Comparison of ENCODE assay signal across 8 cellular contexts in the genomic region with DNA sequence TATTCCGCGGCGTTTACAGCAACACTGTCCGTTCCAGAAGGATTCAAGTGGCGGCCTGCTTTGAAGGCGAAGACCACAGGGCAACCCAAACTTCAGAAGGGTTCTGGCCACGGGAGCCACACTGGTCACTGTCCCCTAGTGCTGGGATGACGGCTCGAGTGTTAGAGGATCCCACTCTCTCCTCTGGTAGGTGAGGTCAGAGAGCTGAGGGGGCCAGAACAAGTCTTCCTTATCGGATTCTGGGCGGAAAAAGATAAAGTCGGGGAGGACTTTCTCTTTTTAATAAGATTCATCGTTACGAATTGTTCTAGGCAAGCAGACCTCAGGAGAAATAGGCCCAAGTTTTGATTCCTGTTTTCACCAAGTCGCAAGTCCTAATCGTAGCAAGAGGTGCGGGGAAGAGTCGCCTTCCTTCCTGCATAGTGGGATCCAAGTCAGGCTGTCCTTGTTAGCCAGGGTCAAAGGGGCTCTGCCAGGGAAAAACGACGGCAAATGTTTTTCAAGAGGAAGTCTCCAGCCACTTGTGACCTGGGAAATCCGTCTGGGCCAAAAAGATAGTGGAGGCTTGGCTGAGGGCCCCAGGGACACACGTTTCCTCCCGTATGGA. TPM values are rescaled to one million over a fixed set of nuclear protein-coding genes. Genes with fewer than 3 reads are reported as not detected.
A peak's percentile ranks its signal among the peaks of the same experiment; 100 is the strongest.
DNase-seq lines count a peak whose midpoint lies in the region; ATAC-seq, FAIRE-seq and TF ChIP-seq lines count a peak whose summit lies in the region.

No MANE protein-coding gene starts in this region.

- peak overlapping the region; percentile 96 for H3K27ac ChIP-seq in A673 (ENCODE audit: low read depth, low read length, poor library complexity, severe bottlenecking)
- H3K27ac ChIP-seq in SU-DHL-6 (ENCODE audit: low read depth, low read length): peak overlapping the region; percentile 88
- peak overlapping the region; percentile 55; the same call in 1 of the 2 replicates for H3K27ac ChIP-seq in H1 (ENCODE audit: low read depth, low read length)
- H3K27ac ChIP-seq in muscle layer of colon (ENCODE audit: low read depth, low read length): peak overlapping the region; percentile 90

- H4K20me1 ChIP-seq in SU-DHL-6 (ENCODE audit: low read depth, low read length) (peaks cover 16% of the 10 kb centered on the region), H1 (replicated peaks in 1 of 2; ENCODE audit: control insufficient read depth in 1 of 2, insufficient read depth in 2 of 2, low read length in 2 of 2) (peaks cover under 1 to 10% of the 10 kb centered on the region in 2 experiments)

- POLR2A ChIA-PET in A673 (lab: Charles Lee; ENCODE audit: low non-redundant PET) (no interaction called here), H1 (lab: Charles Lee; ENCODE audit: partially characterized antibody) (interaction anchor here (0.6 to 6.3 kb wide), 21 partner anchors 8 to 590 kb away, joined by 3 to 60 read pairs (median 4); a partner anchor contains a TSS)

- peak overlapping the region; percentile 64; the same call in 1 of the 2 replicates for H2BK5ac ChIP-seq in H1 (ENCODE audit: low read depth, low read length)

- H2AK5ac ChIP-seq in H1 (ENCODE audit: low read depth, low read length): no peak overlapping the region

- no peak for TF ChIP-seq EP300 in H1 (IDR thresholded peaks at IDR 0.05; ENCODE audit: borderline replicate concordance in 1 of 2, low read depth in 2 of 2, low read length in 2 of 2)

- no peak overlapping the region for H3K14ac ChIP-seq in H1 (ENCODE audit: insufficient read length)

- peak overlapping the region; percentile 58; the same call in 1 of the 2 replicates for H4K8ac ChIP-seq in H1 (ENCODE audit: extremely low read depth, insufficient read depth, low read length)

- no peaks in the 10 kb centered on the region for H3K9me3 ChIP-seq in A673 (ENCODE audit: low read depth, low read length, poor library complexity, severe bottlenecking)
- no peaks in the 10 kb centered on the region for H3K9me3 ChIP-seq in SU-DHL-6 (ENCODE audit: insufficient read depth, low read length)
- peaks cover under 1 to 5% of the 10 kb centered on the region in 2 experiments; a peak in 2 of 4 replicates for H3K9me3 ChIP-seq in H1 (ENCODE audit: insufficient read depth in 2 of 2, low read depth in 1 of 2, low read length in 1 of 2)
- no peaks in the 10 kb centered on the region for H3K9me3 ChIP-seq in muscle layer of colon (ENCODE audit: low read length)

- H3K9ac ChIP-seq in SU-DHL-6 (ENCODE audit: low read length): peak overlapping the region; percentile 99
- H3K9ac ChIP-seq in H1 (replicated peaks in 1 of 4; ENCODE audit: extremely low read depth in 1 of 4, low read depth in 3 of 4, low read length in 3 of 4): peak overlapping the region in 3 of 4 experiments; percentile 35 to 74 (median 73); a peak in 5 of 7 replicates
- H3K9ac ChIP-seq in muscle layer of colon (ENCODE audit: low read length): peak overlapping the region; percentile 44

- H3K4ac ChIP-seq in H1 (replicated peaks; ENCODE audit: insufficient read length, low read depth, low read length): no peak overlapping the region

- peak overlapping the region; percentile 85 for H3K18ac ChIP-seq in H1 (ENCODE audit: extremely low read depth, low read length)

- H3F3A ChIP-seq in SU-DHL-6 (ENCODE audit: insufficient read depth): peaks cover 16% of the 10 kb centered on the region

- no peak overlapping the region for H2BK12ac ChIP-seq in H1 (ENCODE audit: low read depth, low read length)

- TF ChIP-seq POLR2A in H1 (IDR thresholded peaks at IDR 0.05; ENCODE audit: control extremely low read depth in 1 of 2, low read depth in 2 of 2, low read length in 2 of 2): no peak

- intact Hi-C loops in A673 (cut with micrococcal nuclease; ENCODE audit: unreplicated experiment): loop anchor here (2.0 to 10.0 kb wide), 4 partner anchors 94 to 472 kb away; a partner anchor contains a TSS

- H3K4me3 ChIP-seq in A673 (ENCODE audit: low read depth, low read length, poor library complexity, severe bottlenecking): peak overlapping the region; percentile 75
- H3K4me3 ChIP-seq in SU-DHL-6 (ENCODE audit: insufficient read depth, low read length, poor library complexity, severe bottlenecking): peak overlapping the region; percentile 71
- H3K4me3 ChIP-seq in H1 (ENCODE audit: extremely low read depth in 1 of 4, insufficient read depth in 2 of 4, low read depth in 3 of 4, low read length in 4 of 4): peak overlapping the region; percentile 45 to 91 (median 54)
- peak overlapping the region; percentile 38 to 90 for H3K4me3 ChIP-seq in muscle layer of colon (ENCODE audit: low read depth in 1 of 2, low read length in 2 of 2)

- ATAC-seq in GM19467 (IDR thresholded peaks at IDR 0.05; ENCODE audit: unreplicated experiment) (peak; percentile 3), GM21528 (IDR thresholded peaks at IDR 0.05; ENCODE audit: low FRiP score, unreplicated experiment) (no peak)

- peak overlapping the region; percentile 87 for H2AFZ ChIP-seq in SU-DHL-6 (ENCODE audit: low read depth, low read length, severe bottlenecking)
- H2AFZ ChIP-seq in H1 (ENCODE audit: low read length): no peak overlapping the region

- FAIRE-seq in H1 (lab: Jason Lieb, UNC): no peak
- no peak for FAIRE-seq in urothelium cell line (lab: Jason Lieb, UNC)

- no peaks in the 10 kb centered on the region for H3K79me1 ChIP-seq in H1 (ENCODE audit: low read depth, low read length)

- 0 out of 2 replicates have a peak overlapping the region, but pooled peaks have one; percentile 81 for H2BK15ac ChIP-seq in H1 (ENCODE audit: low read length)

- in situ Hi-C loops in GM13977 (cut with MboI; ENCODE audit: low pct_unique_long_range_greater_than_20kb, low sequenced_read_pairs, unreplicated experiment): loop anchor here (10.0 kb wide), 3 partner anchors 92 to 312 kb away; no protein-coding TSS in a partner anchor

- H3K4me1 ChIP-seq in A673 (ENCODE audit: insufficient read depth, low read length, poor library complexity, severe bottlenecking): peaks cover 34% of the 10 kb centered on the region
- H3K4me1 ChIP-seq in H1 (replicated peaks in 1 of 4; ENCODE audit: control insufficient read depth in 3 of 4, insufficient read depth in 4 of 4, low read length in 3 of 4): peaks cover 0 to 9% (median 1%) of the 10 kb centered on the region in 4 experiments; a peak in 2 of 7 replicates
- peaks cover 32% of the 10 kb centered on the region for H3K4me1 ChIP-seq in muscle layer of colon (ENCODE audit: insufficient read depth, low read length)

- peaks cover 7% of the 10 kb centered on the region; the same call in 1 of the 2 replicates for H3K23me2 ChIP-seq in H1 (ENCODE audit: low read depth, low read length)

- H3K27me3 ChIP-seq in A673 (replicated peaks; ENCODE audit: insufficient read depth, low read depth, low read length, poor library complexity): no peaks in the 10 kb centered on the region
- H3K27me3 ChIP-seq in SU-DHL-6 (ENCODE audit: low read length): no peaks in the 10 kb centered on the region
- no peaks in the 10 kb centered on the region for H3K27me3 ChIP-seq in H1 (replicated peaks in 1 of 4; ENCODE audit: control insufficient read depth in 3 of 4, extremely low read depth in 1 of 4, insufficient read depth in 3 of 4, low read length in 3 of 4)
- H3K27me3 ChIP-seq in muscle layer of colon (ENCODE audit: control insufficient read depth in 1 of 2, insufficient read depth in 2 of 2, low read length in 2 of 2): no peaks in the 10 kb centered on the region

- TF ChIP-seq RAD21 in H1 (IDR thresholded peaks at IDR 0.05 in 1 of 2, conservative IDR thresholded peaks at IDR 0.05 in 1 of 2; ENCODE audit: low read depth in 2 of 2, low read length in 2 of 2): no peak

- no peak overlapping the region for H4K91ac ChIP-seq in H1 (replicated peaks; ENCODE audit: insufficient read length, low read length)

- H3K9me2 ChIP-seq in SU-DHL-6 (replicated peaks; ENCODE audit: insufficient read depth, low read length): no peaks in the 10 kb centered on the region

- no peak overlapping the region for H2BK20ac ChIP-seq in H1 (ENCODE audit: low read length)

- BruUV-seq in A673 (replicated peaks; lab: Mats Ljungman, UMichigan): TSS peak; percentile 46

- H3K56ac ChIP-seq in H1 (replicated peaks; ENCODE audit: insufficient read length, low read depth, low read length): no peak overlapping the region

- peak overlapping the region; percentile 51 for H4K5ac ChIP-seq in H1 (ENCODE audit: insufficient read length, low read depth, low read length)

- H3K79me2 ChIP-seq in SU-DHL-6 (ENCODE audit: insufficient read depth, low read length): peaks cover 38% of the 10 kb centered on the region
- H3K79me2 ChIP-seq in H1 (ENCODE audit: control insufficient read depth in 1 of 2, insufficient read depth in 2 of 2, low read length in 2 of 2): peaks cover 8 to 41% of the 10 kb centered on the region in 2 experiments; a peak in 3 of 4 replicates

- no peak overlapping the region for H3K23ac ChIP-seq in H1 (ENCODE audit: insufficient read length)

- TF ChIP-seq CTCF in A673 (conservative IDR thresholded peaks at IDR 0.05; ENCODE audit: low read depth, low read length) (no peak), SU-DHL-6 (IDR thresholded peaks at IDR 0.05; ENCODE audit: insufficient read depth, low read length, poor library complexity, severe bottlenecking) (no peak), H1 (IDR thresholded peaks at IDR 0.05; ENCODE audit: control extremely low read depth in 1 of 3, insufficient read depth in 1 of 3, low read depth in 1 of 3, low read length in 3 of 3) (no peak), GM13977 (IDR thresholded peaks at IDR 0.05; ENCODE audit: extremely low read depth, insufficient read depth, missing control alignments) (no peak)

- peaks cover 13% of the 10 kb centered on the region for H3K36me3 ChIP-seq in A673 (ENCODE audit: insufficient read depth, low read length, poor library complexity, severe bottlenecking)
- H3K36me3 ChIP-seq in SU-DHL-6 (ENCODE audit: low read length): no peaks in the 10 kb centered on the region; the same call in 1 of the 2 replicates
- peaks cover 0 to 4% (median 2%) of the 10 kb centered on the region in 4 experiments; a peak in 4 of 8 replicates for H3K36me3 ChIP-seq in H1 (ENCODE audit: control insufficient read depth in 2 of 4, insufficient read depth in 4 of 4, low read length in 3 of 4)
- peaks cover 6% of the 10 kb centered on the region for H3K36me3 ChIP-seq in muscle layer of colon (ENCODE audit: insufficient read depth, low read length)

- no peak overlapping the region for H2BK120ac ChIP-seq in H1 (replicated peaks; ENCODE audit: low read depth, low read length)

- peak overlapping the region; percentile 98 for H3K4me2 ChIP-seq in SU-DHL-6 (ENCODE audit: low read depth, low read length, poor library complexity, severe bottlenecking)
- peak overlapping the region; percentile 65 to 83 for H3K4me2 ChIP-seq in H1 (ENCODE audit: insufficient read depth in 1 of 2, low read depth in 2 of 2, low read length in 2 of 2)

- DNase-seq in A673 (ENCODE audit: low spot score) (no peak), H1 (ENCODE audit: low read depth in 1 of 2, low spot score in 2 of 2) (no peak), urothelium cell line (ENCODE audit: low spot score) (peak; percentile 43), GM13977 (ENCODE audit: low spot score) (no peak)

- CTCF ChIA-PET in A673 (lab: Charles Lee) (interaction anchor here (0.5 to 1.5 kb wide), 5 partner anchors 51 to 323 kb away, joined by 3 to 24 read pairs (median 5); no protein-coding TSS in a partner anchor), H1 (lab: Charles Lee; ENCODE audit: partially characterized antibody) (interaction anchor here (0.7 to 3.0 kb wide), 30 partner anchors 9 to 419 kb away, joined by 3 to 22 read pairs (median 4); a partner anchor contains a TSS)

- WGBS in H1 (ENCODE audit: extremely low coverage in 1 of 2, insufficient coverage in 1 of 2, insufficient read length in 1 of 2, insufficient replicate concordance in 2 of 2, low coverage in 1 of 2, low lambda C conversion rate in 2 of 2, missing lambda C conversion rate in 1 of 2), 2 experiments: 58% methylated on average over 23 of the region's 23 CpGs; no CpG with 5 or more reads in 1 of the 2 experiments

RNA-seq across cellular contexts. Expression of a gene that starts 0.9 kb away (rescaled TPM):
- 298 and 357 TPM in 2 replicates for total RNA-seq in A673 (2021)
- total RNA-seq in H1 (2021; fragmentation: NEBNext Ultra II Directional; extraction: Animal tissue kit (Norgen Biotek cat#: 25700)): 238 and 247 TPM in 2 replicates
- 88.4 and 188 TPM in 2 replicates for polyA plus RNA-seq in H1 (2011; rRNA removed)
- 203 TPM for polyA plus RNA-seq in H1 (2011; cell fraction: cytosol; rRNA removed)
- polyA plus RNA-seq in H1 (2011; cell fraction: nucleus; rRNA removed): 60.5 TPM
- polyA plus RNA-seq in H1 (2012, experiment 1 of 2): 198 to 308 TPM (median 222 TPM) in 4 replicates
- polyA plus RNA-seq in H1 (2012, experiment 2 of 2): 81.9 TPM
- 348 TPM for polyA plus RNA-seq in H1 (2013, experiment 1 of 2)
- polyA plus RNA-seq in H1 (2013, experiment 2 of 2): 332 TPM
- polyA minus RNA-seq in H1 (2011; rRNA and poly(A)+ RNA removed): 151 and 173 TPM in 2 replicates
- polyA minus RNA-seq in H1 (2011; cell fraction: cytosol; rRNA and poly(A)+ RNA removed): 91.4 TPM
- 165 TPM for polyA minus RNA-seq in H1 (2011; cell fraction: nucleus; rRNA and poly(A)+ RNA removed)

RNA-seq across cellular contexts. Expression of a gene that starts 15.2 kb away (rescaled TPM):
- total RNA-seq in A673 (2021): 303 and 389 TPM in 2 replicates
- total RNA-seq in H1 (2021; fragmentation: NEBNext Ultra II Directional; extraction: Animal tissue kit (Norgen Biotek cat#: 25700)): 164 and 174 TPM in 2 replicates
- polyA plus RNA-seq in H1 (2011; rRNA removed): 100 and 188 TPM in 2 replicates
- 199 TPM for polyA plus RNA-seq in H1 (2011; cell fraction: cytosol; rRNA removed)
- 56.0 TPM for polyA plus RNA-seq in H1 (2011; cell fraction: nucleus; rRNA removed)
- polyA plus RNA-seq in H1 (2012, experiment 1 of 2): 177 to 224 TPM (median 188 TPM) in 4 replicates
- polyA plus RNA-seq in H1 (2012, experiment 2 of 2): 35.3 TPM
- polyA plus RNA-seq in H1 (2013, experiment 1 of 2): 207 TPM
- polyA plus RNA-seq in H1 (2013, experiment 2 of 2): 203 TPM
- polyA minus RNA-seq in H1 (2011; rRNA and poly(A)+ RNA removed): 82.3 and 109 TPM in 2 replicates
- 64.8 TPM for polyA minus RNA-seq in H1 (2011; cell fraction: cytosol; rRNA and poly(A)+ RNA removed)
- polyA minus RNA-seq in H1 (2011; cell fraction: nucleus; rRNA and poly(A)+ RNA removed): 41.4 TPM

RNA-seq across cellular contexts. Expression of a gene that starts 27.0 kb away (rescaled TPM):
- total RNA-seq in A673 (2021): 0.37 and 0.46 TPM in 2 replicates
- 0.32 and 0.78 TPM in 2 replicates for total RNA-seq in H1 (2021; fragmentation: NEBNext Ultra II Directional; extraction: Animal tissue kit (Norgen Biotek cat#: 25700))
- polyA plus RNA-seq in H1 (2011; rRNA removed): 0.06 and 0.16 TPM in 2 replicates
- 0.21 TPM for polyA plus RNA-seq in H1 (2011; cell fraction: cytosol; rRNA removed)
- 0.20 TPM for polyA plus RNA-seq in H1 (2011; cell fraction: nucleus; rRNA removed)
- polyA plus RNA-seq in H1 (2012, experiment 1 of 2): 0.23 to 0.49 TPM (median 0.34 TPM) in 4 replicates
- not detected for polyA plus RNA-seq in H1 (2012, experiment 2 of 2)
- polyA plus RNA-seq in H1 (2013, experiment 1 of 2): 0.14 TPM
- 0.18 TPM for polyA plus RNA-seq in H1 (2013, experiment 2 of 2)
- polyA minus RNA-seq in H1 (2011; rRNA and poly(A)+ RNA removed): 0.05 and 0.54 TPM in 2 replicates
- polyA minus RNA-seq in H1 (2011; cell fraction: cytosol; rRNA and poly(A)+ RNA removed): not detected
- 0.50 TPM for polyA minus RNA-seq in H1 (2011; cell fraction: nucleus; rRNA and poly(A)+ RNA removed)

Comparison
In these comparisons a context has a peak if more than half of its experiments do, and no peak if none do; other contexts are left out.
1. H3K9ac ChIP-seq: peak in every context shown above with its lines; median percentile 99 in SU-DHL-6; 73 in H1; 44 in muscle layer of colon.